In genomic region chr2:23762141-23762540, GRCh38 we compare ENCODE assay signal across 22 cellular contexts.
"Had no signal": no experiment of that assay in that cellular context is flagged by ENCODE, and none has a peak within 500 bp of the region (broad histone marks: within the 10 kb centered on the region; RNA-seq: fewer than 3 reads in every experiment).

No MANE protein-coding gene starts in this region.

- H3K4me3 Mint-ChIP-seq: activated naive CD4-positive, alpha-beta T cell treated with anti-CD3 and anti-CD28 coated beads, Interleukin-2, amount 10 ng/mL, durations not matched to agents 7 days and 5 days; activated naive CD8-positive, alpha-beta T cell treated with anti-CD3 and anti-CD28 coated beads for 36 hours; activated T-helper 17 cell treated with anti-CD3 and anti-CD28 coated beads, Interleukin-2, amount 50 U/mL, for 72 hours had no signal

- ATAC-seq: activated CD4-positive, CD25-positive, alpha-beta regulatory T cell treated with anti-CD3 and anti-CD28 coated beads, Interleukin-2, amount 50 U/mL, for 24 hours; activated T-helper 17 cell treated with anti-CD3 and anti-CD28 coated beads, Interleukin-2, amount 50 U/mL, for 72 hours; Panc1 had no signal

- H3K9me3 Mint-ChIP-seq: activated naive CD4-positive, alpha-beta T cell treated with anti-CD3 and anti-CD28 coated beads, Interleukin-2, amount 10 ng/mL, durations not matched to agents 7 days and 5 days; activated naive CD8-positive, alpha-beta T cell treated with anti-CD3 and anti-CD28 coated beads for 36 hours; activated T-helper 17 cell treated with anti-CD3 and anti-CD28 coated beads, Interleukin-2, amount 50 U/mL, for 72 hours had no signal

- H3K27me3 Mint-ChIP-seq: activated naive CD4-positive, alpha-beta T cell treated with anti-CD3 and anti-CD28 coated beads, Interleukin-2, amount 10 ng/mL, durations not matched to agents 7 days and 5 days; activated naive CD8-positive, alpha-beta T cell treated with anti-CD3 and anti-CD28 coated beads for 36 hours; activated T-helper 17 cell treated with anti-CD3 and anti-CD28 coated beads, Interleukin-2, amount 50 U/mL, for 72 hours had no signal

- H3K27ac Mint-ChIP-seq: activated naive CD8-positive, alpha-beta T cell treated with anti-CD3 and anti-CD28 coated beads for 36 hours had no signal

- DNase-seq: activated CD4-positive, alpha-beta T cell treated with anti-CD3 and anti-CD28 coated beads for 48 hours; activated CD4-positive, alpha-beta T cell treated with anti-CD3 and anti-CD28 coated beads, Interleukin-2, amount 50 U/mL, for 4 hours; activated gamma-delta T cell treated with Interleukin-2 at 50 U/mL for 16 hours; activated naive CD4-positive, alpha-beta T cell treated with anti-CD3 and anti-CD28 coated beads, Interleukin-2, amount 10 ng/mL, durations not matched to agents 7 days and 5 days; activated naive CD8-positive, alpha-beta T cell treated with anti-CD3 and anti-CD28 coated beads for 36 hours; activated T-cell treated with anti-CD3 and anti-CD28 coated beads for 4 hours; activated T-cell treated with anti-CD3 and anti-CD28 coated beads, Interleukin-2, amount 50 U/mL, for 48 hours; anterior cingulate cortex; caudate nucleus; Karpas-422; NCI-H1105 treated with DMSO at 0.1 percent for 48 hours; NCI-H1436 treated with DMSO at 0.1 percent for 48 hours; NCI-H187; NCI-H2081; NCI-H510A treated with DMSO at 0.1 percent for 48 hours; NK-92 treated with Interleukin-12 subunit alpha and Interleukin-12 subunit beta, amount 100 ng/mL, for 24 hours; SHP77; T-helper 2 cell; T1000 had no signal
